In the genomic region with DNA sequence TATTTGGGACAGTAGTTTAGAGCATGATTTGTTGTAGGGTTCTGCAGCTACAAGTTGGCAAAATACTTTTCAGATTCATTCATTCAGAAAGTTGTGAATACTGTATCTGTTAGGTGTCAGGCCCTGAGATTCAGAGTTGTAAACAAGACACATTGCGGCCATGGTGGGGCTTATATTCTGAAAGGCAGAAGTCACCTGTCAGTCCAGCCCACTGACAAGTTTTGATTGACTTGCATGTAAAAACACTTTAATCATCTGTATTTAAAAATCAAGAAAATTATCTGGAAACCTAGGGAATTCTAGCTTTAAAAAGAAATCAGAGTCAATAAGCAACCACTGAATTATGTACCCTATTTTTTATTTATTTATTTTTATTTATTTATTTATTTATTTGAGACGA, we compare ENCODE assay signal across 14 cellular contexts.
"Had no signal": no experiment of that assay in that cellular context is flagged by ENCODE, and none has a peak within 500 bp of the region (broad histone marks: within the 10 kb centered on the region; RNA-seq: fewer than 3 reads in every experiment).

No MANE protein-coding gene starts in this region.

- H3K4me3 ChIP-seq: ascending aorta, heart left ventricle, stomach, thoracic aorta, uterus had no signal

- H3K27me3 ChIP-seq: ascending aorta, foreskin keratinocyte, heart left ventricle, stomach, uterus had no signal

- H3K9me3 ChIP-seq: ascending aorta, heart left ventricle, stomach, thoracic aorta, uterus had no signal

- ATAC-seq: activated CD4-positive, CD25-positive, alpha-beta regulatory T cell treated with anti-CD3 and anti-CD28 coated beads, Interleukin-2, amount 50 U/mL, for 24 hours; foreskin keratinocyte; heart left ventricle; SK-N-SH treated with all-trans-retinoic acid at 6 μM for 48 hours had no signal

- FAIRE-seq: bronchial epithelial cell had no signal

- H3K27ac ChIP-seq: ascending aorta, foreskin keratinocyte, stomach, thoracic aorta, uterus had no signal

- DNase-seq: activated CD4-positive, alpha-beta T cell treated with anti-CD3 and anti-CD28 coated beads, Interleukin-2, amount 50 U/mL, for 48 hours; activated CD8-positive, alpha-beta memory T cell treated with anti-CD3 and anti-CD28 coated beads, Interleukin-2, amount 50 U/mL, for 48 hours; foreskin keratinocyte; heart left ventricle; stimulated activated CD4-positive, alpha-beta T cell treated with anti-CD3 and anti-CD28 coated beads, Interleukin-2, amount 100 ng/mL, for 48 hours; stomach; T-helper 2 cell; uterus had no signal

- H3K9me3 Mint-ChIP-seq: neural crest cell had no signal

- H3K4me3 Mint-ChIP-seq: neural crest cell had no signal

- H3K36me3 ChIP-seq: ascending aorta, heart left ventricle, stomach, thoracic aorta, uterus had no signal
